ENCODE assay signal across 26 cellular contexts in the genomic region with DNA sequence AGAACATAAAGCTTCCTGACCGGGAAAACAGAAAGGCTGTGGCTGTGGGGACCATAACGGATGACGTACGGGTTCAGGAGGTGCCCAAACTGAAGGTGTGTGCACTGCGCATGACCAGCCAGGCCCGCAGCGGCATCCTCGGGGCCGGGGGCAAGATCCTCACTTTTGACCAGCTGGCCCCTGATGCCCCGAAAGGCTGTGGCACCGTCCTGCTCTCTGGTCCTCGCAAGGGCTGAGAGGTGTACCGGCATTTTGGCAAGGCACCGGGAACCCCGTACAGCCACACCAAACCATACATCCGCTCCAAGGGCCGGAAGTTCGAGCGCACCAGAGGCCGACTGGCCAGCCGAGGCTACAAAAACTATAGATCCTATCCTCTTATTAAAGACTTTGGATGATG.
"Had no signal": no experiment of that assay in that cellular context is flagged by ENCODE, and none has a peak within 500 bp of the region (broad histone marks: within the 10 kb centered on the region; RNA-seq: fewer than 3 reads in every experiment).

No MANE protein-coding gene starts in this region.

- FAIRE-seq: keratinocyte had no signal

- H3K27ac ChIP-seq: left lung, neutrophil, parathyroid adenoma, psoas muscle, right lobe of liver, suprapubic skin, tibial nerve, uterus had no signal

- H3K9ac ChIP-seq: parathyroid adenoma had no signal

- ATAC-seq: left colon; left lung; naive thymus-derived CD8-positive, alpha-beta T cell; psoas muscle; right lobe of liver; stimulated activated effector memory CD8-positive, alpha-beta T cell treated with anti-CD3 and anti-CD28 coated beads, Interleukin-12 subunit alpha, Interleukin-12 subunit beta, amount 100 ng/mL, for 72 hours had no signal

- H3K27me3 Mint-ChIP-seq: naive thymus-derived CD8-positive, alpha-beta T cell; stimulated activated naive CD8-positive, alpha-beta T cell treated with anti-CD3 and anti-CD28 coated beads, Interleukin-15, Interleukin-2, amounts not matched to agents 100 ng/mL and 50 ng/mL, for 24 hours; type B pancreatic cell had no signal

- H3K4me3 ChIP-seq: left lung, lung, psoas muscle, right lobe of liver, smooth muscle cell, suprapubic skin, tibial nerve, uterus had no signal

- DNase-seq: hippocampal formation; left colon; mesendoderm; naive thymus-derived CD8-positive, alpha-beta T cell; occipital lobe; right lobe of liver; stimulated activated CD4-positive, alpha-beta T cell treated with anti-CD3 and anti-CD28 coated beads, Interleukin-12 subunit alpha, Interleukin-12 subunit beta, amount 100 ng/mL, for 4 hours; stimulated activated CD4-positive, alpha-beta T cell treated with anti-CD3 and anti-CD28 coated beads, Interleukin-15, amount 100 ng/mL, for 24 hours; stimulated activated CD4-positive, alpha-beta T cell treated with anti-CD3 and anti-CD28 coated beads, Interleukin-2, amount 100 ng/mL, for 24 hours; stimulated activated CD4-positive, alpha-beta T cell treated with anti-CD3 and anti-CD28 coated beads, Interleukin-4, amount 100 ng/mL, for 1 hour; stimulated activated naive CD4-positive, alpha-beta T cell; uterus had no signal

- H3K36me3 Mint-ChIP-seq: naive thymus-derived CD8-positive, alpha-beta T cell; stimulated activated effector memory CD8-positive, alpha-beta T cell treated with anti-CD3 and anti-CD28 coated beads, Interleukin-12 subunit alpha, Interleukin-12 subunit beta, amount 100 ng/mL, for 72 hours had no signal

- H3K4me3 Mint-ChIP-seq: naive thymus-derived CD8-positive, alpha-beta T cell; nephron; neural crest cell; stimulated activated effector memory CD8-positive, alpha-beta T cell treated with anti-CD3 and anti-CD28 coated beads, Interleukin-12 subunit alpha, Interleukin-12 subunit beta, amount 100 ng/mL, for 72 hours; stimulated activated naive CD8-positive, alpha-beta T cell treated with anti-CD3 and anti-CD28 coated beads, Interleukin-15, Interleukin-2, amounts not matched to agents 100 ng/mL and 50 ng/mL, for 24 hours; type B pancreatic cell had no signal

- H3K27ac Mint-ChIP-seq: naive thymus-derived CD8-positive, alpha-beta T cell; stimulated activated effector memory CD8-positive, alpha-beta T cell treated with anti-CD3 and anti-CD28 coated beads, Interleukin-12 subunit alpha, Interleukin-12 subunit beta, amount 100 ng/mL, for 72 hours; stimulated activated naive CD8-positive, alpha-beta T cell treated with anti-CD3 and anti-CD28 coated beads, Interleukin-15, Interleukin-2, amounts not matched to agents 100 ng/mL and 50 ng/mL, for 24 hours; type B pancreatic cell had no signal

- H3K27me3 ChIP-seq: left lung, neutrophil, right lobe of liver, suprapubic skin, tibial nerve, uterus had no signal

- H3K9me3 Mint-ChIP-seq: nephron had no signal

- H3K9me3 ChIP-seq: neutrophil, psoas muscle, right lobe of liver, suprapubic skin, tibial nerve, uterus had no signal

- H3K4me1 Mint-ChIP-seq: naive thymus-derived CD8-positive, alpha-beta T cell; stimulated activated effector memory CD8-positive, alpha-beta T cell treated with anti-CD3 and anti-CD28 coated beads, Interleukin-12 subunit alpha, Interleukin-12 subunit beta, amount 100 ng/mL, for 72 hours had no signal

- H2AFZ ChIP-seq: parathyroid adenoma had no signal

- H3K4me2 ChIP-seq: smooth muscle cell had no signal

- H3K36me3 ChIP-seq: left lung, neutrophil, right lobe of liver, suprapubic skin, tibial nerve, uterus had no signal

- H3K79me2 ChIP-seq: parathyroid adenoma had no signal

- H3K4me1 ChIP-seq: left lung, parathyroid adenoma, psoas muscle, right lobe of liver, suprapubic skin, uterus had no signal
